17 cellular contexts compared by ENCODE assay signal in genomic region chr7:131896189-131896855, GRCh38.
DNase-seq lines count a peak whose midpoint lies in the region; TF ChIP-seq lines count a peak whose summit lies in the region.
"Had no signal": no experiment of that assay in that cellular context is flagged by ENCODE, and none has a peak within 500 bp of the region (broad histone marks: within the 10 kb centered on the region; RNA-seq: fewer than 3 reads in every experiment).

No MANE protein-coding gene starts in this region.

- H3K27ac ChIP-seq in HUES48 (ENCODE audit: low read depth, low read length): peak overlapping the region; percentile 91
- H3K27ac ChIP-seq: spleen, uterus had no signal

- POLR2A ChIA-PET in HEK293T (lab: Yijun Ruan, JAX): interaction anchor here (0.6 kb wide), 1 partner anchor 792 kb away, joined by 6 read pairs; no protein-coding TSS in a partner anchor

- H3K9me3 ChIP-seq in HUES48 (ENCODE audit: control insufficient read depth, insufficient read depth, low read length) (no peaks in the 10 kb centered on the region), adipocyte (ENCODE audit: control insufficient read depth, low read length) (no peaks in the 10 kb centered on the region)
- H3K9me3 ChIP-seq: Caco-2, spleen, uterus had no signal

- H3K4me1 ChIP-seq in HUES48 (ENCODE audit: control insufficient read depth, insufficient read depth, low read length) (peaks cover 31% of the 10 kb centered on the region), adipocyte (ENCODE audit: control insufficient read depth, insufficient read depth, low read length) (peaks cover 24% of the 10 kb centered on the region)
- H3K4me1 ChIP-seq: Caco-2, spleen, uterus had no signal

- H3K9ac ChIP-seq in HUES48 (ENCODE audit: low read depth, low read length): peak overlapping the region; percentile 28; the same call in 1 of the 2 replicates
- H3K9ac ChIP-seq in adipocyte (ENCODE audit: low read length): peak overlapping the region; percentile 9

- DNase-seq in COR-L47 (lab: John Stamatoyannopoulos, UW) (peak; percentile 58), adipocyte (ENCODE audit: low read depth) (no peak), iPS-NIHi7 (ENCODE audit: extremely low spot score) (peak; percentile 41), LoVo (ENCODE audit: low spot score) (no peak), HEK293T (ENCODE audit: extremely low spot score) (no peak), NCI-H524 (lab: John Stamatoyannopoulos, UW) (no peak), hepatic stellate cell (ENCODE audit: low spot score) (no peak)
- DNase-seq: activated CD8-positive, alpha-beta T cell treated with anti-CD3 and anti-CD28 coated beads, Interleukin-2, amount 10 ng/mL, durations not matched to agents 7 days and 5 days; Caco-2; KG1; left cardiac atrium; NCI-H1436 treated with DMSO at 0.1 percent for 48 hours; NCI-H524 treated with DMSO at 0.1 percent for 48 hours; posterior cingulate gyrus; spleen; uterus had no signal

- peaks cover 22% of the 10 kb centered on the region for H3K27me3 ChIP-seq in HUES48 (ENCODE audit: control insufficient read depth, insufficient read depth, low read length)
- no peaks in the 10 kb centered on the region for H3K27me3 ChIP-seq in adipocyte (replicated peaks; ENCODE audit: control insufficient read depth, insufficient read depth, low read length)
- H3K27me3 ChIP-seq: uterus had no signal

- CTCF ChIA-PET in HEK293T (lab: Yijun Ruan, JAX): no interaction called here

- H3K4me3 ChIP-seq in HUES48 (ENCODE audit: low read depth, low read length): peak overlapping the region; percentile 33
- peak overlapping the region; percentile 9 for H3K4me3 ChIP-seq in adipocyte (ENCODE audit: low read length)
- H3K4me3 ChIP-seq: spleen, uterus had no signal

- H3K36me3 ChIP-seq in HUES48 (ENCODE audit: control insufficient read depth, insufficient read depth, low read length) (no peaks in the 10 kb centered on the region), adipocyte (ENCODE audit: control insufficient read depth, insufficient read depth, low read length, severe bottlenecking) (no peaks in the 10 kb centered on the region)
- H3K36me3 ChIP-seq: spleen, uterus had no signal

TF ChIP-seq in HEK293T, 16 proteins besides CTCF, POLR2A, EP300 and RAD21:
- TF ChIP-seq FOXA1 (IDR thresholded peaks at IDR 0.05) (no peak), FOXK2 (IDR thresholded peaks at IDR 0.05) (no peak), ARNT (IDR thresholded peaks at IDR 0.05) (no peak), PKNOX1 (IDR thresholded peaks at IDR 0.05) (no peak), FOXM1 (IDR thresholded peaks at IDR 0.05; ENCODE audit: borderline replicate concordance) (no peak), TARDBP (IDR thresholded peaks at IDR 0.05) (no peak), ZNF384 (IDR thresholded peaks at IDR 0.05) (no peak), SUZ12 (IDR thresholded peaks at IDR 0.05) (no peak), ELF4 (IDR thresholded peaks at IDR 0.05) (no peak), L3MBTL2 (conservative IDR thresholded peaks at IDR 0.05) (no peak), CTBP1 (IDR thresholded peaks at IDR 0.05; ENCODE audit: borderline replicate concordance) (no peak)

Comparison
In these comparisons a context has a peak if more than half of its experiments do, and no peak if none do; other contexts are left out.
1. DNase-seq: peak in COR-L47 (single experiment) and iPS-NIHi7 (single experiment); none in adipocyte (single experiment), LoVo (single experiment), HEK293T (single experiment), NCI-H524 (0 of 2) and hepatic stellate cell (single experiment).